ENCODE assay signal across 1 cellular context in the genomic region with DNA sequence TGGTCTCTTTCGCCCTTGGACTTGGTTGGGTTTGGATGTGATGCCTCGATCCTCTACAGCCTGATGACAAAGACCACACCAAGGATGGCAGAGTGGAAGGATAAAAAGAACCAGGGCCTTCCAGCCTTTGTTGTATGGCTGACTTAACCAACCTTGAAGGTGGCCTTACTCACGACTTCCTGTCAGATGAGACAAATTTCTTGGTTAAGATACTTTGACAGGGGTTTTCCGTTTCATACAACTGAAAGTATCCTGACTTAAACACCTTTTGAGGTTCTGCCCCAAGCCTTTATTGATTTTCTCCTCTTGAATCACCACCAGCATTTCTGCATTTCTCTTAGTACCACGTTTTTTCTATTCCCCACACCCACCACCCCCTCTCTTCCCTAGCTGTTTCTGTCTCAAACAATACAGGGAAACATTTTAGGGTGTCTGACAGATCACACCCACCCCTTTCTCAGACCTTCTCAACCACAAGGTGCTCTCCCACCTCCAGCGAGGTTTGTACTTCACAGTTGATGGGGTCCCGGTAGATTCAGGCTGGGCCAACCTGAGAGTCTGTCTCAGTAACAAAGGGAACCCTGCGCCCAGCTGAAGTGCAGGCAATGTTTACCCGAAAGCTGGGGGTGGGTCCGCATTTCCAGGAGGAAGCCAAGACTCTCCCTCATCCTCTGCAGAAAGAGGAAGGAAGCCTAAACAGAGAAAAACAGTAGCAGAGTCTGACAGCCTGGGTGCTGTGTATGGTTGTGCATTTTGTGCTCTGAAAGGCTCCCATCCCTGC.
TF ChIP-seq lines count a peak whose summit lies in the region.

No MANE protein-coding gene starts in this region.

TF ChIP-seq in H1, 55 proteins besides CTCF, POLR2A, EP300 and RAD21 (continued from another document):
- no peak for TF ChIP-seq SRF (IDR thresholded peaks at IDR 0.05; ENCODE audit: low read depth, low read length)
